ENCODE assay signal across 11 cellular contexts in the genomic region with DNA sequence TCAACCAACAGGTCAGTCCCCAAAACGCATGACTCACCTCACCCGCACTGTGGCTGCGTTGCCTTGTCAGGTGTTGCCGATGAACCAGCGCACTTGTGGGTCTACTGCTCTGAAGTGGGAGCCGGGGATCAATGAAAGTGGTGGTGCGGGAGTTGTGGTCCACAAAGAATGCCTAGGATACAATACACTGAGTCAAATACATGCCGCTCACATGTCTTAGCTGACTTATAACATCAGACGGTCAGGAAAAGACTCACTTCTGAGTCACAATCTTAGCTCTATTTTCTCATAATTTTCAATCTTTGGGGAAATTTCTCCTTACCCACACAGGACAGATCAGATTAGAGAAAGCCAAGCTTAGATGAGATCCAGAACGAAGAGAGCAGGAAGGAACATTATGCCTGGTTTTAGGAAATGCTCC.
A peak's percentile ranks its signal among the peaks of the same experiment; 100 is the strongest.
DNase-seq lines count a peak whose midpoint lies in the region; ATAC-seq and TF ChIP-seq lines count a peak whose summit lies in the region.
"Had no signal": no experiment of that assay in that cellular context is flagged by ENCODE, and none has a peak within 500 bp of the region (broad histone marks: within the 10 kb centered on the region; RNA-seq: fewer than 3 reads in every experiment).

No MANE protein-coding gene starts in this region.

- TF ChIP-seq POLR2A in gastrocnemius medialis (IDR thresholded peaks at IDR 0.05), result no peak

- H3K4me3 ChIP-seq in fibroblast of pulmonary artery (replicated peaks; ENCODE audit: low read depth, low read length) (peak overlapping the region; percentile 34), gastrocnemius medialis (no peak overlapping the region), SJCRH30 (no peak overlapping the region)
- H3K4me3 ChIP-seq: psoas muscle, testis had no signal

- no peaks in the 10 kb centered on the region for H3K27me3 Mint-ChIP-seq in activated CD4-positive, alpha-beta T cell treated with anti-CD3 and anti-CD28 coated beads, Interleukin-2, amount 10 ng/mL, durations not matched to agents 7 days and 5 days

- POLR2A ChIA-PET in activated CD4-positive, alpha-beta T cell treated with anti-CD3 and anti-CD28 coated beads, Interleukin-2, amount 10 ng/mL, durations not matched to agents 7 days and 5 days (lab: Charles Lee), result no interaction called here

- in situ Hi-C loops in gastrocnemius medialis (cut with MboI; ENCODE audit: low sequenced_read_pairs in 4 of 4), result loop anchor here in 3 of 4 donors (10.0 to 25.0 kb wide), 2 partner anchors 191 to 194 kb away; no protein-coding TSS in a partner anchor

- H3K36me3 ChIP-seq in gastrocnemius medialis (no peaks in the 10 kb centered on the region), SJCRH30 (no peaks in the 10 kb centered on the region)

- peaks cover 0 to 6% of the 10 kb centered on the region in 2 donors for H3K4me1 ChIP-seq in gastrocnemius medialis
- H3K4me1 ChIP-seq in SJCRH30, result peaks cover 35% of the 10 kb centered on the region
- H3K4me1 ChIP-seq: psoas muscle had no signal

- intact Hi-C loops in gastrocnemius medialis (cut with DNase I; ENCODE audit: low total_unique reads), result no loop called here

- CTCF ChIA-PET in activated CD4-positive, alpha-beta T cell treated with anti-CD3 and anti-CD28 coated beads, Interleukin-2, amount 10 ng/mL, durations not matched to agents 7 days and 5 days (lab: Charles Lee), result interaction anchor here (0.6 to 1.3 kb wide), 6 partner anchors 10 to 121 kb away, joined by 3 to 4 read pairs (median 4); no protein-coding TSS in a partner anchor

- H3K4me3 Mint-ChIP-seq in activated CD4-positive, alpha-beta T cell treated with anti-CD3 and anti-CD28 coated beads, Interleukin-2, amount 10 ng/mL, durations not matched to agents 7 days and 5 days, result no peak overlapping the region
- H3K4me3 Mint-ChIP-seq in stimulated activated effector memory CD8-positive, alpha-beta T cell treated with anti-CD3 and anti-CD28 coated beads, Interleukin-12 subunit alpha, Interleukin-12 subunit beta, amount 100 ng/mL, for 72 hours, result peak overlapping the region; percentile 29

- H3K9me3 ChIP-seq in gastrocnemius medialis, result no peaks in the 10 kb centered on the region
- H3K9me3 ChIP-seq in SJCRH30 (replicated peaks), result no peaks in the 10 kb centered on the region
- H3K9me3 ChIP-seq: psoas muscle, testis had no signal

- no peak for TF ChIP-seq CTCF in fibroblast of pulmonary artery (IDR thresholded peaks at IDR 0.05; ENCODE audit: low read length, missing control alignments)
- no peak for TF ChIP-seq CTCF in gastrocnemius medialis (IDR thresholded peaks at IDR 0.05 in 4 of 5, conservative IDR thresholded peaks at IDR 0.05 in 1 of 5)

- H3K27me3 ChIP-seq in gastrocnemius medialis, result no peaks in the 10 kb centered on the region
- no peaks in the 10 kb centered on the region for H3K27me3 ChIP-seq in SJCRH30
- H3K27me3 ChIP-seq: testis had no signal

- peaks cover 48% of the 10 kb centered on the region for H3K4me1 Mint-ChIP-seq in activated CD4-positive, alpha-beta T cell treated with anti-CD3 and anti-CD28 coated beads, Interleukin-2, amount 10 ng/mL, durations not matched to agents 7 days and 5 days
- H3K4me1 Mint-ChIP-seq in stimulated activated effector memory CD8-positive, alpha-beta T cell treated with anti-CD3 and anti-CD28 coated beads, Interleukin-12 subunit alpha, Interleukin-12 subunit beta, amount 100 ng/mL, for 72 hours, result peaks cover 51% of the 10 kb centered on the region

- peaks cover 10% of the 10 kb centered on the region for H3K9me3 Mint-ChIP-seq in activated CD4-positive, alpha-beta T cell treated with anti-CD3 and anti-CD28 coated beads, Interleukin-2, amount 10 ng/mL, durations not matched to agents 7 days and 5 days
- H3K9me3 Mint-ChIP-seq in stimulated activated effector memory CD8-positive, alpha-beta T cell treated with anti-CD3 and anti-CD28 coated beads, Interleukin-12 subunit alpha, Interleukin-12 subunit beta, amount 100 ng/mL, for 72 hours, result no peaks in the 10 kb centered on the region

- ATAC-seq in stimulated activated effector memory CD8-positive, alpha-beta T cell treated with anti-CD3 and anti-CD28 coated beads, Interleukin-12 subunit alpha, Interleukin-12 subunit beta, amount 100 ng/mL, for 72 hours, result peak; percentile 79
- no peak for ATAC-seq in gastrocnemius medialis
- ATAC-seq: psoas muscle had no signal

- peak; percentile 37 for DNase-seq in activated CD4-positive, alpha-beta T cell treated with anti-CD3 and anti-CD28 coated beads for 1 hour
- DNase-seq in activated CD4-positive, alpha-beta T cell treated with anti-CD3 and anti-CD28 coated beads, Interleukin-2, amount 10 ng/mL, durations not matched to agents 7 days and 5 days, result no peak
- peak; percentile 80 for DNase-seq in activated T-cell treated with anti-CD3 and anti-CD28 coated beads, Interleukin-2, amount 50 U/mL, for 48 hours
- DNase-seq in fibroblast of pulmonary artery (ENCODE audit: low read depth), result peak; percentile 73
- no peak for DNase-seq in stimulated activated effector memory CD8-positive, alpha-beta T cell treated with anti-CD3 and anti-CD28 coated beads, Interleukin-12 subunit alpha, Interleukin-12 subunit beta, amount 100 ng/mL, for 72 hours (ENCODE audit: low spot score in 2 of 2)
- DNase-seq in gastrocnemius medialis, result no peak
- DNase-seq in NCI-H187 treated with DMSO at 0.1 percent for 48 hours (lab: John Stamatoyannopoulos, UW), result no peak
- DNase-seq in SJCRH30, result no peak
- DNase-seq: testis had no signal

- H3K27ac Mint-ChIP-seq in activated CD4-positive, alpha-beta T cell treated with anti-CD3 and anti-CD28 coated beads, Interleukin-2, amount 10 ng/mL, durations not matched to agents 7 days and 5 days, result no peak overlapping the region
- peak overlapping the region; percentile 48 for H3K27ac Mint-ChIP-seq in stimulated activated effector memory CD8-positive, alpha-beta T cell treated with anti-CD3 and anti-CD28 coated beads, Interleukin-12 subunit alpha, Interleukin-12 subunit beta, amount 100 ng/mL, for 72 hours

- peaks cover 8% of the 10 kb centered on the region for H3K36me3 Mint-ChIP-seq in activated CD4-positive, alpha-beta T cell treated with anti-CD3 and anti-CD28 coated beads, Interleukin-2, amount 10 ng/mL, durations not matched to agents 7 days and 5 days (ENCODE audit: low read depth)
- peaks cover 5% of the 10 kb centered on the region for H3K36me3 Mint-ChIP-seq in stimulated activated effector memory CD8-positive, alpha-beta T cell treated with anti-CD3 and anti-CD28 coated beads, Interleukin-12 subunit alpha, Interleukin-12 subunit beta, amount 100 ng/mL, for 72 hours

- H3K27ac ChIP-seq in gastrocnemius medialis (no peak overlapping the region), SJCRH30 (no peak overlapping the region)
- H3K27ac ChIP-seq: 22Rv1, psoas muscle, testis had no signal

Comparison
In these comparisons a context has a peak if more than half of its experiments do, and no peak if none do; other contexts are left out.
1. DNase-seq: peak in activated CD4-positive, alpha-beta T cell treated with anti-CD3 and anti-CD28 coated beads for 1 hour (single experiment), activated T-cell treated with anti-CD3 and anti-CD28 coated beads, Interleukin-2, amount 50 U/mL, for 48 hours (2 of 2) and fibroblast of pulmonary artery (single experiment); none in activated CD4-positive, alpha-beta T cell treated with anti-CD3 and anti-CD28 coated beads, Interleukin-2, amount 10 ng/mL, durations not matched to agents 7 days and 5 days (single experiment), stimulated activated effector memory CD8-positive, alpha-beta T cell treated with anti-CD3 and anti-CD28 coated beads, Interleukin-12 subunit alpha, Interleukin-12 subunit beta, amount 100 ng/mL, for 72 hours (0 of 2), gastrocnemius medialis (0 of 2), NCI-H187 treated with DMSO at 0.1 percent for 48 hours (single experiment) and SJCRH30 (0 of 2).